ENCODE assay signal across 23 cellular contexts in genomic region chr14:65267856-65268255, GRCh38.
"Had no signal": no experiment of that assay in that cellular context is flagged by ENCODE, and none has a peak within 500 bp of the region (broad histone marks: within the 10 kb centered on the region; RNA-seq: fewer than 3 reads in every experiment).

No MANE protein-coding gene starts in this region.

- H3K36me3 ChIP-seq: spleen, thyroid gland had no signal

- FAIRE-seq: bronchial epithelial cell had no signal

- H3K27me3 ChIP-seq: dorsolateral prefrontal cortex, spleen, thyroid gland had no signal

- H3K9me3 ChIP-seq: spleen, thyroid gland had no signal

- H3K4me1 ChIP-seq: spleen, thyroid gland had no signal

- H3K4me3 ChIP-seq: dorsolateral prefrontal cortex, spleen, thyroid gland had no signal

- H3K27ac ChIP-seq: spleen, thyroid gland had no signal

- DNase-seq: activated CD4-positive, alpha-beta memory T cell treated with anti-CD3 and anti-CD28 coated beads, Interleukin-2, amount 10 ng/mL, durations not matched to agents 7 days and 5 days; activated CD4-positive, alpha-beta T cell treated with anti-CD3 and anti-CD28 coated beads for 4 hours; activated gamma-delta T cell treated with Interleukin-2 at 50 U/mL for 16 hours; activated naive CD8-positive, alpha-beta T cell treated with anti-CD3 and anti-CD28 coated beads, Interleukin-2, amount 10 ng/mL, durations not matched to agents 7 days and 5 days; activated T-cell treated with anti-CD3 and anti-CD28 coated beads, Interleukin-2, amount 50 U/mL, for 48 hours; anterior cingulate cortex; dorsolateral prefrontal cortex; endodermal cell; foreskin fibroblast; glutamatergic neuron; kidney glomerular epithelial cell; mesendoderm; nephron progenitor cell; occipital lobe; spleen; stimulated activated CD4-positive, alpha-beta T cell treated with anti-CD3 and anti-CD28 coated beads, Interleukin-1b, Interleukin-23, amount 100 ng/mL, for 48 hours; T-helper 1 cell; T1000; thyroid gland had no signal

- ATAC-seq: sciatic nerve; SK-N-SH treated with all-trans-retinoic acid at 6 μM for 48 hours; stimulated activated effector memory CD8-positive, alpha-beta T cell treated with anti-CD3 and anti-CD28 coated beads, Interleukin-12 subunit alpha, Interleukin-12 subunit beta, amount 100 ng/mL, for 72 hours had no signal
